ENCODE assay signal across 24 cellular contexts in the genomic region with DNA sequence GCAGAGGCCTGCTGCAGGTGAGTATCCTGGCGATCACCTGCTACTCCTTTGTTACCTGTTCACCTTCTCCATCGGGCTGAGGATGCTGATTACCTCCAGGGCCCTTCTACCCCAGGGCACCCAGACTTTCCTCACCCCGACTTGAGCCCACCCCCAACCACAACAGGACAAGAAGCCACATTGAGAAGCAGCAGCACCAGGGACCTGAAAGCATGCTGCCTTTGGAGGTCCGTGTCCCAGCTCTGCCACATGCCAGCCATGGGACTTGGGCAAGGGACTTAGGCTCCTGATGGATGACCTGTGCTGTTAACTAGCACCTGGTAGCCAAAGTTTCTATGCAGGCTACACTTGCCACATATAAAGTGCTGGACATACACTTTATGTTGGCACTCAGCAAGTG.
"Had no signal": no experiment of that assay in that cellular context is flagged by ENCODE, and none has a peak within 500 bp of the region (broad histone marks: within the 10 kb centered on the region; RNA-seq: fewer than 3 reads in every experiment).

No MANE protein-coding gene starts in this region.

- DNase-seq: IMR-90, Karpas-422, KG1, MM.1S, NCI-H1092 treated with DMSO at 0.1 percent for 48 hours, NCI-H1436, NCI-H187, NCI-H2029, NCI-H2081 treated with DMSO at 0.1 percent for 48 hours, NCI-H2171, NCI-H226, NCI-H446, NCI-H510A, NCI-H524 treated with DMSO at 0.1 percent for 48 hours, NCI-H69, NCI-H774, PC-3, SHP77 treated with DMSO at 0.1 percent for 48 hours, SJCRH30 had no signal

- H3K36me3 ChIP-seq: SJCRH30 had no signal

- H3K27ac ChIP-seq: RWPE1, SJCRH30 had no signal

- H3K4me1 ChIP-seq: SJCRH30 had no signal

- H3K9me3 ChIP-seq: SJCRH30 had no signal

- H3K4me3 ChIP-seq: SJCRH30 had no signal

- ATAC-seq: HepG2, Panc1, PC-3, Right ventricle myocardium inferior, SK-N-SH treated with all-trans-retinoic acid at 6 μM for 48 hours had no signal
